ENCODE assay signal across 37 cellular contexts in the genomic region with DNA sequence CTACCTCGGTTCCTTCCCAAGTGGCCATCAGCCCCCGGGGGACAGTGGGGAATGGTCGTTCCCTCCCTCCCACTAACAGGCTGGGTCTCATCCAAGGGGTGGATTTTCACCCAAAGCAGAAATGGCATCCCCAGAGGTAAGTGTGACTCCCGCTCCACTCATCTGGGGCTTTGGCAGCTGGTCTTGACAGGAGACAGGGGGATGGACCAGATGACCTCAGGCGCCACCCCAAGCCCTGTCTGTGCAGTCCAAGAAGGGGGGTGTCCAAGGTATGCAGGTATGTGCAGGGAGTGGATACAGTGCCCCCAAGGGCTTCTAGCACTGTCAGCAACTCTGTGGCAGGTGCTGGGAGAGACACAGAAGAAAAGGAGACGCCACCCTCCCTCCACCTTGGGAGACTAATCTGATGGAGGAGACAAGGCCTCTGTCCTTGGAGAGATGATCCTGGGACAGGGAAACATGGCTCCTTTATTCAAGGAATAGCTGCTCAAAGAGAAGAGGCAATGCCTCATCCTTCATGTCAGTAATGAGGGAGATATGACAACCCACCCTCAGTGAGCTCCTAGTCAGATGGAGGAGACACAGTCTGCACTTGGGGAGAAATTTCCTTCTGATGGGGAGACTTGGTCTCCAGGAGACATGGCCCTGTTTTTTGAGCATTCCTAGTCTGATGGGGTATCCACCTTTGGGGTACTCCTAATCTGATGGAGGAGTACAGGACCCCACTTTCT. TPM values are rescaled to one million over a fixed set of nuclear protein-coding genes. Genes with fewer than 3 reads are reported as not detected.
"Had no signal": no experiment of that assay in that cellular context is flagged by ENCODE, and none has a peak within 500 bp of the region (broad histone marks: within the 10 kb centered on the region; RNA-seq: fewer than 3 reads in every experiment).

No MANE protein-coding gene starts in this region.

- DNase-seq: activated CD4-positive, alpha-beta memory T cell treated with anti-CD3 and anti-CD28 coated beads for 36 hours; activated CD4-positive, alpha-beta T cell treated with anti-CD3 and anti-CD28 coated beads for 36 hours; activated CD4-positive, alpha-beta T cell treated with anti-CD3 and anti-CD28 coated beads, Interleukin-2, amount 10 ng/mL, durations not matched to agents 24 days and 14 days; activated CD4-positive, CD25-positive, alpha-beta regulatory T cell; activated CD4-positive, CD25-positive, alpha-beta regulatory T cell treated with anti-CD3 and anti-CD28 coated beads, Interleukin-2, amount 50 U/mL, for 72 hours; activated CD8-positive, alpha-beta memory T cell treated with anti-CD3 and anti-CD28 coated beads, Interleukin-2, amount 10 ng/mL, durations not matched to agents 7 days and 5 days; activated CD8-positive, alpha-beta memory T cell treated with anti-CD3 and anti-CD28 coated beads, Interleukin-2, amount 50 U/mL, for 4 hours; activated CD8-positive, alpha-beta T cell treated with anti-CD3 and anti-CD28 coated beads, Interleukin-2, amount 10 ng/mL, durations not matched to agents 7 days and 5 days; activated effector memory CD4-positive, alpha-beta T cell treated with anti-CD3 and anti-CD28 coated beads, Interleukin-2, amount 50 U/mL, for 16 hours; activated naive CD4-positive, alpha-beta T cell treated with anti-CD3 and anti-CD28 coated beads for 36 hours; activated naive CD8-positive, alpha-beta T cell treated with anti-CD3 and anti-CD28 coated beads for 36 hours; activated naive CD8-positive, alpha-beta T cell treated with anti-CD3 and anti-CD28 coated beads, Interleukin-2, amount 50 U/mL, for 24 hours; activated T-cell treated with anti-CD3 and anti-CD28 coated beads, Interleukin-2, amount 50 U/mL, for 1 hour; activated T-cell treated with anti-CD3 and anti-CD28 coated beads, Interleukin-2, amount 50 U/mL, for 48 hours; amygdala; aorta; body of pancreas; caudate nucleus; cortex of kidney; effector CD8-positive, alpha-beta T cell; esophagus squamous epithelium; foreskin melanocyte; T-helper 2 cell had no signal

- H3K27me3 ChIP-seq: adrenal gland, body of pancreas, esophagus squamous epithelium, gastroesophageal sphincter had no signal

- H3K27ac ChIP-seq: adrenal gland, body of pancreas, epithelial cell of prostate, esophagus squamous epithelium, gastroesophageal sphincter had no signal

- ATAC-seq: activated CD4-positive, alpha-beta T cell treated with anti-CD3 and anti-CD28 coated beads for 36 hours; activated CD8-positive, alpha-beta memory T cell treated with anti-CD3 and anti-CD28 coated beads, Interleukin-2, amount 10 ng/mL, durations not matched to agents 7 days and 5 days; activated CD8-positive, alpha-beta T cell treated with anti-CD3 and anti-CD28 coated beads, Interleukin-2, amount 10 ng/mL, durations not matched to agents 7 days and 5 days; activated naive CD8-positive, alpha-beta T cell treated with anti-CD3 and anti-CD28 coated beads, Interleukin-2, amount 50 U/mL, for 24 hours; body of pancreas; gastroesophageal sphincter had no signal

- H3K9me3 ChIP-seq: adrenal gland, body of pancreas, esophagus squamous epithelium, gastroesophageal sphincter had no signal

- FAIRE-seq: colon, endometrium, endothelial cell of umbilical vein had no signal

- H3K4me3 ChIP-seq: adrenal gland, body of pancreas, esophagus squamous epithelium, gastroesophageal sphincter had no signal

- H3K4me1 ChIP-seq: body of pancreas, esophagus squamous epithelium, gastroesophageal sphincter had no signal

- H3K36me3 ChIP-seq: adrenal gland, esophagus squamous epithelium, gastroesophageal sphincter had no signal

RNA-seq across cellular contexts. Expression of gene CEACAM16, which starts 7.7 kb away (rescaled TPM):
- total RNA-seq: activated CD4-positive, alpha-beta memory T cell treated with anti-CD3 and anti-CD28 coated beads for 36 hours; activated CD4-positive, alpha-beta T cell treated with anti-CD3 and anti-CD28 coated beads for 36 hours; activated CD4-positive, alpha-beta T cell treated with anti-CD3 and anti-CD28 coated beads, Interleukin-2, amount 10 ng/mL, durations not matched to agents 24 days and 14 days; activated CD8-positive, alpha-beta memory T cell treated with anti-CD3 and anti-CD28 coated beads for 36 hours; activated CD8-positive, alpha-beta memory T cell treated with anti-CD3 and anti-CD28 coated beads, Interleukin-2, amount 10 ng/mL, durations not matched to agents 7 days and 5 days; activated CD8-positive, alpha-beta T cell treated with anti-CD3 and anti-CD28 coated beads, Interleukin-2, amount 10 ng/mL, durations not matched to agents 7 days and 5 days; activated naive CD4-positive, alpha-beta T cell treated with anti-CD3 and anti-CD28 coated beads for 36 hours; activated naive CD8-positive, alpha-beta T cell treated with anti-CD3 and anti-CD28 coated beads for 36 hours; activated T-helper 1 cell treated with anti-CD3 and anti-CD28 coated beads, Interleukin-12 subunit alpha, Interleukin-12 subunit beta, Interleukin-2, Interleukin-4 antibody, amounts not matched to agents 30 ng/mL and 10 ng/mL and 1 ng/mL, durations not matched to agents 14 hours and 24 hours and 36 hours; activated T-helper 2 cell treated with anti-CD3 and anti-CD28 coated beads, Interferon-gamma antibody, Interleukin-2, Interleukin-4, amounts not matched to agents 10 μg/mL and 5 μg/mL and 100 μg/mL, durations not matched to agents 14 hours and 24 hours and 36 hours; chondrocyte; dermis microvascular lymphatic vessel endothelial cell; endothelial cell of umbilical vein; esophagus squamous epithelium; fibroblast of lung; gastroesophageal sphincter; glomerular endothelial cell; T-helper 1 cell treated with Interleukin-12 subunit alpha and Interleukin-12 subunit beta and Interleukin-4 antibody, amounts not matched to agents 30 ng/mL and 1 ng/mL, for 36 hours had no signal
- polyA plus RNA-seq: aorta, endothelial cell of umbilical vein, fibroblast of lung had no signal
